Comparison of ENCODE assay signal across 14 cellular contexts in the genomic region with DNA sequence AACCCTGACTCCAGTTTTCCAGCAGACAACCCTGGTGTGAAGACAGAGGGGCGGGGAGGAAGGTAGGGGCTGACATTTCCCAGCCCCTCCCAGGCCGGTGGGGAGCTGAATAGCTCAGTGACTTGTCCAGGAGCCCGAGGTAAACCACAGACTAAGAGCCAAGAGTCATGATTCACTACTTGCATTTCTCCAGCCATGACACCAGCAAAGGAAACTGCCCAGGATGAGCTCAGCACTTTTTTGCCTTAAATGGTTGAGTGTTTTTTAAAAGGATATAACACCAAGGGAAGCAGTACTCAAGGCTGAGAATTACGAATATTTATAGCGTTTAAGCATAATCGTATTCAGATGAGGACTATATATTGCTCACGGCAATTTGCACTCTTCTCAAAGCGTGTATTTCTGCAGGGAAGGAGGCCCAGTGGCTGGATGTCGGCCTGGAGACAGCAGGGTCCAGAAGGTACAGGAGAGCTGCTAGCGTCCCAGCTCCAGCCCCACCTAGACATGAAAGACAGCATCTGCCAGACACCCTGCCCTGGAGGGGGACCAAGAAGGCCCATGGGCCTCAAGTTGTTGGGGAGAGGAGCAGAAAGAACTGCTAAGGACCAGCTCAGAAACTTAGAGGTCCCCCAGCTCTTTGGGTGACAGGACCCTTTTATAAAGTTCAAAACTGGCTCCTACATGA.
DNase-seq lines count a peak whose midpoint lies in the region; ATAC-seq, FAIRE-seq and TF ChIP-seq lines count a peak whose summit lies in the region.
"Had no signal": no experiment of that assay in that cellular context is flagged by ENCODE, and none has a peak within 500 bp of the region (broad histone marks: within the 10 kb centered on the region; RNA-seq: fewer than 3 reads in every experiment).

No MANE protein-coding gene starts in this region.

- DNase-seq in MCF 10A (ENCODE audit: unreplicated experiment) (peak; percentile 62), breast epithelium (ENCODE audit: low spot score in 2 of 2) (no peak), RKO (ENCODE audit: low spot score) (peak; percentile 34), epithelial cell of proximal tubule (ENCODE audit: low read depth) (peak; percentile 74), urothelium cell line (ENCODE audit: low spot score) (peak; percentile 91), SIG-M5 (lab: John Stamatoyannopoulos, UW) (no peak), prostate gland (ENCODE audit: low spot score) (no peak)
- DNase-seq: activated naive CD4-positive, alpha-beta T cell treated with anti-CD3 and anti-CD28 coated beads, Interleukin-2, amount 10 ng/mL, durations not matched to agents 7 days and 5 days; NCI-H524 treated with DMSO at 0.1 percent for 48 hours had no signal

- no peak for FAIRE-seq in urothelium cell line (lab: Jason Lieb, UNC)
- FAIRE-seq: A204.1 had no signal

- H3K27me3 ChIP-seq in breast epithelium (no peaks in the 10 kb centered on the region), prostate gland (replicated peaks; ENCODE audit: insufficient read depth) (no peaks in the 10 kb centered on the region)
- H3K27me3 ChIP-seq: esophagus muscularis mucosa had no signal

- H3K4me1 ChIP-seq in breast epithelium (no peaks in the 10 kb centered on the region), prostate gland (replicated peaks) (no peaks in the 10 kb centered on the region)

- H3K9me3 ChIP-seq in breast epithelium: no peaks in the 10 kb centered on the region
- H3K9me3 ChIP-seq in prostate gland: no peaks in the 10 kb centered on the region
- H3K9me3 ChIP-seq: esophagus muscularis mucosa had no signal

- POLR2A ChIA-PET in MCF 10A (lab: Yijun Ruan, JAX): no interaction called here

- intact Hi-C loops in MCF 10A (cut with micrococcal nuclease): no loop called here
- intact Hi-C loops in breast epithelium (cut with DNase I; ENCODE audit: low total_unique reads): no loop called here
- intact Hi-C loops in prostate gland (cut with DNase I): no loop called here

- H3K4me3 ChIP-seq in breast epithelium (no peak overlapping the region), epithelial cell of proximal tubule (ENCODE audit: low read depth, low read length) (no peak overlapping the region), prostate gland (no peak overlapping the region)
- H3K4me3 ChIP-seq: esophagus muscularis mucosa, skin epidermis had no signal

- peaks cover 5% of the 10 kb centered on the region for H3K36me3 Mint-ChIP-seq in MCF 10A (ENCODE audit: insufficient read depth, unreplicated experiment)
- H3K36me3 Mint-ChIP-seq: activated naive CD4-positive, alpha-beta T cell treated with anti-CD3 and anti-CD28 coated beads, Interleukin-2, amount 10 ng/mL, durations not matched to agents 7 days and 5 days; stimulated activated effector memory CD8-positive, alpha-beta T cell treated with anti-CD3 and anti-CD28 coated beads, Interleukin-12 subunit alpha, Interleukin-12 subunit beta, amount 100 ng/mL, for 72 hours had no signal

- H3K4me3 Mint-ChIP-seq in MCF 10A (ENCODE audit: unreplicated experiment): no peak overlapping the region
- H3K4me3 Mint-ChIP-seq: activated naive CD4-positive, alpha-beta T cell treated with anti-CD3 and anti-CD28 coated beads, Interleukin-2, amount 10 ng/mL, durations not matched to agents 7 days and 5 days; stimulated activated effector memory CD8-positive, alpha-beta T cell treated with anti-CD3 and anti-CD28 coated beads, Interleukin-12 subunit alpha, Interleukin-12 subunit beta, amount 100 ng/mL, for 72 hours had no signal

- BruUV-seq in MCF 10A (replicated peaks; lab: Mats Ljungman, UMichigan): no TSS peak

- H3K9me3 Mint-ChIP-seq in MCF 10A (ENCODE audit: unreplicated experiment): peaks cover 8% of the 10 kb centered on the region
- H3K9me3 Mint-ChIP-seq: activated naive CD4-positive, alpha-beta T cell treated with anti-CD3 and anti-CD28 coated beads, Interleukin-2, amount 10 ng/mL, durations not matched to agents 7 days and 5 days; stimulated activated effector memory CD8-positive, alpha-beta T cell treated with anti-CD3 and anti-CD28 coated beads, Interleukin-12 subunit alpha, Interleukin-12 subunit beta, amount 100 ng/mL, for 72 hours had no signal

- H3K27ac ChIP-seq in breast epithelium (no peak overlapping the region), prostate gland (no peak overlapping the region)
- H3K27ac ChIP-seq: esophagus muscularis mucosa, skin epidermis had no signal

- TF ChIP-seq CTCF in MCF 10A (IDR thresholded peaks at IDR 0.05; ENCODE audit: unreplicated experiment): no peak
- TF ChIP-seq CTCF in breast epithelium (IDR thresholded peaks at IDR 0.05): no peak
- no peak for TF ChIP-seq CTCF in epithelial cell of proximal tubule (conservative IDR thresholded peaks at IDR 0.05; ENCODE audit: low read depth, low read length)
- TF ChIP-seq CTCF in prostate gland (IDR thresholded peaks at IDR 0.05): no peak

- 60% methylated on average over 10 of the region's 10 CpGs for whole genome bisulfite sequencing in prostate gland

- H3K36me3 ChIP-seq in breast epithelium (no peaks in the 10 kb centered on the region), prostate gland (no peaks in the 10 kb centered on the region)
- H3K36me3 ChIP-seq: esophagus muscularis mucosa had no signal

- peaks cover 8% of the 10 kb centered on the region for H3K4me1 Mint-ChIP-seq in MCF 10A (ENCODE audit: insufficient read depth, unreplicated experiment)
- H3K4me1 Mint-ChIP-seq: activated naive CD4-positive, alpha-beta T cell treated with anti-CD3 and anti-CD28 coated beads, Interleukin-2, amount 10 ng/mL, durations not matched to agents 7 days and 5 days had no signal

- no peaks in the 10 kb centered on the region for H3K27me3 Mint-ChIP-seq in MCF 10A (ENCODE audit: insufficient read depth, unreplicated experiment)
- H3K27me3 Mint-ChIP-seq: activated naive CD4-positive, alpha-beta T cell treated with anti-CD3 and anti-CD28 coated beads, Interleukin-2, amount 10 ng/mL, durations not matched to agents 7 days and 5 days had no signal

- TF ChIP-seq POLR2A in breast epithelium (IDR thresholded peaks at IDR 0.05): no peak
- TF ChIP-seq POLR2A in prostate gland (IDR thresholded peaks at IDR 0.05): no peak

- H3K27ac Mint-ChIP-seq in MCF 10A (ENCODE audit: low read depth, unreplicated experiment): no peak overlapping the region
- H3K27ac Mint-ChIP-seq: activated naive CD4-positive, alpha-beta T cell treated with anti-CD3 and anti-CD28 coated beads, Interleukin-2, amount 10 ng/mL, durations not matched to agents 7 days and 5 days; stimulated activated effector memory CD8-positive, alpha-beta T cell treated with anti-CD3 and anti-CD28 coated beads, Interleukin-12 subunit alpha, Interleukin-12 subunit beta, amount 100 ng/mL, for 72 hours had no signal

- CTCF ChIA-PET in MCF 10A (lab: Yijun Ruan, JAX): interaction anchor here (0.6 to 0.8 kb wide), 3 partner anchors 31 to 230 kb away, joined by 3 read pairs; no protein-coding TSS in a partner anchor

- ATAC-seq in GM19467 (IDR thresholded peaks at IDR 0.05; ENCODE audit: unreplicated experiment): no peak
- ATAC-seq: stimulated activated effector memory CD8-positive, alpha-beta T cell treated with anti-CD3 and anti-CD28 coated beads, Interleukin-12 subunit alpha, Interleukin-12 subunit beta, amount 100 ng/mL, for 72 hours had no signal

Comparison
In these comparisons a context has a peak if more than half of its experiments do, and no peak if none do; other contexts are left out.
1. DNase-seq: peak in MCF 10A (single experiment), RKO (single experiment), epithelial cell of proximal tubule (single experiment) and urothelium cell line (single experiment); none in breast epithelium (0 of 2), SIG-M5 (single experiment) and prostate gland (single experiment).